In genomic region chr12:65786041-65786440, GRCh38 we compare ENCODE assay signal across 24 cellular contexts.
"Had no signal": no experiment of that assay in that cellular context is flagged by ENCODE, and none has a peak within 500 bp of the region (broad histone marks: within the 10 kb centered on the region; RNA-seq: fewer than 3 reads in every experiment).

No MANE protein-coding gene starts in this region.

- H3K27me3 ChIP-seq: colonic mucosa, foreskin keratinocyte, gastrocnemius medialis, heart left ventricle had no signal

- H3K9me3 ChIP-seq: colonic mucosa, esophagus squamous epithelium, gastrocnemius medialis, gastroesophageal sphincter, heart right ventricle had no signal

- H3K9me3 Mint-ChIP-seq: dendritic cell treated with granulocyte-macrophage colony-stimulating factor and Interleukin-4, amounts not matched to agents 40 ng/mL and 50 ng/mL, for 4 days; effector memory CD8-positive, alpha-beta T cell had no signal

- H3K4me3 ChIP-seq: colonic mucosa, coronary artery, dorsolateral prefrontal cortex, esophagus squamous epithelium, gastrocnemius medialis, gastroesophageal sphincter, heart left ventricle, heart right ventricle had no signal

- DNase-seq: colonic mucosa; cortex of kidney; dermis blood vessel endothelial cell; dorsolateral prefrontal cortex; effector CD4-positive, alpha-beta T cell; effector CD8-positive, alpha-beta T cell; effector memory CD4-positive, alpha-beta T cell; effector memory CD8-positive, alpha-beta T cell; endodermal cell; erythroblast; esophagus squamous epithelium; foreskin fibroblast; foreskin keratinocyte; foreskin melanocyte; gastrocnemius medialis; glutamatergic neuron; head of caudate nucleus; heart left ventricle; heart right ventricle had no signal

- H3K27ac ChIP-seq: colonic mucosa, coronary artery, dorsolateral prefrontal cortex, epithelial cell of prostate, esophagus squamous epithelium, foreskin keratinocyte, gastrocnemius medialis, gastroesophageal sphincter, heart left ventricle, heart right ventricle had no signal

- H3K4me1 ChIP-seq: colonic mucosa, esophagus squamous epithelium, gastrocnemius medialis, gastroesophageal sphincter, heart left ventricle, heart right ventricle had no signal

- H3K27ac Mint-ChIP-seq: dendritic cell treated with granulocyte-macrophage colony-stimulating factor and Interleukin-4, amounts not matched to agents 40 ng/mL and 50 ng/mL, for 4 days; effector memory CD8-positive, alpha-beta T cell; endodermal cell had no signal

- H3K36me3 ChIP-seq: colonic mucosa, esophagus squamous epithelium, gastrocnemius medialis, gastroesophageal sphincter, heart left ventricle, heart right ventricle had no signal

- ATAC-seq: effector memory CD8-positive, alpha-beta T cell; esophagus mucosa; foreskin keratinocyte; gastrocnemius medialis; heart left ventricle; heart right ventricle had no signal

- H3K4me3 Mint-ChIP-seq: dendritic cell treated with granulocyte-macrophage colony-stimulating factor and Interleukin-4, amounts not matched to agents 40 ng/mL and 50 ng/mL, for 4 days; effector memory CD8-positive, alpha-beta T cell; endodermal cell had no signal
